ENCODE assay signal across 31 cellular contexts in the genomic region with DNA sequence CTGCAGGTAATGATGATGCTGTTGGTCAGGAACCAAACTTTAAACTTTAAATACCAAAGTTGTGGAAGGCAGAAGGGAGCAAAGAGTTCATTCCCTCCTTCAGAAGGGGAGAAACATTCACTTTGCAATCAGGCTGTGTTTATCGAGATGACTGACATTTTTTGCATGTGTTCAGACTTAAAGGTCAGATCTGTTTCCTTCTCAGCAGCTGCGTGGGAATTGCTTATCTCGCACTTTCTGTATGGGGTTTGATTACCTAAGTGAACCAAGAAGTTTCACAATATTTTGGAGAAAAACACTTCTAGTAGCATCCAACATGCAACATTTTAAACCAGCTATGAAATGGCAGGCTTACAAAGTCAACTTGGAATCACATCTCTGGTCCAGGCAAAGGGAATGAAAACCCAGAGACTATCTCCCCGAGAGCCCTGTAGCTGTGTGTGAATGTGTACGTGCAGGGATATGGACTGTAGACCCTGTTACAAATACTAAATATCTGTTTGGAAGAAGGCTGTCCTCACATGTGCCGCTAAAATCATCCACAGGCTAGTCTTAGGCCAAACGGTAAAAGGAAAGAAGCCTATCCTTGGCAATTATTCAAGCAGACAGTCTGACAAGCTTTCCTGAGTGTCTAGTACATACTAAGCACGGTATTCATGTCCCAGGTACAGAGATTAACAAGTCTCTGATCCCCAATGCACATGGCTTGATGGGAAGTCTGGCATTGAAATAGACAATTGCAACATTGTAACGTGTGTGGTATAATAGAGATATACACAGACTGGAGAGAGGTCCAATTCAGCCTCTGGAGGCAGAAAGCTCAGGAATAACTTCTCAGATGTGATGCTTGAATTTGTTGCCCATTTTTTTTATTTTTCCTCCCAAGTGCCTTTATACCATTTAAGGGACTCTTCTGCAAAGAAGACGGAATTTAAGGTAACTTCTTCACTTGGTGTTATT.
DNase-seq lines count a peak whose midpoint lies in the region; ATAC-seq and TF ChIP-seq lines count a peak whose summit lies in the region.
"Had no signal": no experiment of that assay in that cellular context is flagged by ENCODE, and none has a peak within 500 bp of the region (broad histone marks: within the 10 kb centered on the region; RNA-seq: fewer than 3 reads in every experiment).

No MANE protein-coding gene starts in this region.

- DNase-seq in MCF 10A (ENCODE audit: unreplicated experiment) (peak; percentile 11), breast epithelium (ENCODE audit: low spot score in 2 of 2) (no peak), OCI-M1 (lab: John Stamatoyannopoulos, UW) (peak; percentile 66), left ventricle myocardium superior (no peak), testis (peak; percentile 48), epidermal melanocyte (ENCODE audit: insufficient read length, low spot score) (no peak)
- no peak for DNase-seq in T-helper 2 cell treated with Interferon-gamma antibody and Interleukin-4, amounts not matched to agents 5 μg/mL and 100 μg/mL, for 36 hours (ENCODE audit: low spot score)
- DNase-seq: 8988T; ACHN; BE2C; CD8-positive, alpha-beta memory T cell; DMS 273 treated with DMSO at 0.1 percent for 48 hours; DMS79; EL; GDM1; HFFc6; KBM-7; NCI-H1092 treated with DMSO at 0.1 percent for 48 hours; NCI-H1436; NCI-H187; NCI-H2107; NCI-H446; NCI-H524 treated with DMSO at 0.1 percent for 48 hours; NCI-H774; SJCRH30 had no signal

- H3K27me3 ChIP-seq in breast epithelium (no peaks in the 10 kb centered on the region), testis (no peaks in the 10 kb centered on the region)
- H3K27me3 ChIP-seq: BE2C, SJCRH30 had no signal

- no peaks in the 10 kb centered on the region for H3K27me3 Mint-ChIP-seq in MCF 10A (ENCODE audit: insufficient read depth, unreplicated experiment)
- no peaks in the 10 kb centered on the region for H3K27me3 Mint-ChIP-seq in T-helper 2 cell treated with Interferon-gamma antibody and Interleukin-4, amounts not matched to agents 5 μg/mL and 100 μg/mL, for 36 hours (ENCODE audit: low read depth)
- H3K27me3 Mint-ChIP-seq: CD8-positive, alpha-beta memory T cell had no signal

- no TSS peak for BruUV-seq in MCF 10A (replicated peaks; lab: Mats Ljungman, UMichigan)

- H3K27ac ChIP-seq in breast epithelium: no peak overlapping the region
- H3K27ac ChIP-seq in testis: no peak overlapping the region
- H3K27ac ChIP-seq: SJCRH30 had no signal

- no peaks in the 10 kb centered on the region for H3K4me1 Mint-ChIP-seq in MCF 10A (ENCODE audit: insufficient read depth, unreplicated experiment)
- H3K4me1 Mint-ChIP-seq in T-helper 2 cell treated with Interferon-gamma antibody and Interleukin-4, amounts not matched to agents 5 μg/mL and 100 μg/mL, for 36 hours (ENCODE audit: low read depth): no peaks in the 10 kb centered on the region
- H3K4me1 Mint-ChIP-seq: CD14-positive monocyte; CD8-positive, alpha-beta memory T cell; GM23338 had no signal

- no peaks in the 10 kb centered on the region for H3K36me3 Mint-ChIP-seq in MCF 10A (ENCODE audit: insufficient read depth, unreplicated experiment)
- H3K36me3 Mint-ChIP-seq in T-helper 2 cell treated with Interferon-gamma antibody and Interleukin-4, amounts not matched to agents 5 μg/mL and 100 μg/mL, for 36 hours (ENCODE audit: low read depth): no peaks in the 10 kb centered on the region
- H3K36me3 Mint-ChIP-seq: CD14-positive monocyte; CD8-positive, alpha-beta memory T cell had no signal

- intact Hi-C loops in MCF 10A (cut with micrococcal nuclease) (no loop called here), breast epithelium (cut with DNase I; ENCODE audit: low total_unique reads) (no loop called here), left ventricle myocardium superior (cut with micrococcal nuclease) (no loop called here), testis (cut with DNase I; ENCODE audit: low total_unique reads) (no loop called here)

- POLR2A ChIA-PET in MCF 10A (lab: Yijun Ruan, JAX): interaction anchor here (0.6 to 0.9 kb wide), 2 partner anchors 17 to 52 kb away, joined by 3 to 4 read pairs; no protein-coding TSS in a partner anchor

- ATAC-seq in left ventricle myocardium superior: peak; percentile 88
- ATAC-seq: GM12878, GM23338, Panc1, SK-N-SH treated with all-trans-retinoic acid at 6 μM for 48 hours had no signal

- TF ChIP-seq CTCF in MCF 10A (IDR thresholded peaks at IDR 0.05; ENCODE audit: unreplicated experiment) (no peak), breast epithelium (IDR thresholded peaks at IDR 0.05) (no peak), testis (IDR thresholded peaks at IDR 0.05) (no peak)

- H3K9me3 Mint-ChIP-seq in MCF 10A (ENCODE audit: unreplicated experiment): peaks cover 19% of the 10 kb centered on the region
- peaks cover 23% of the 10 kb centered on the region for H3K9me3 Mint-ChIP-seq in T-helper 2 cell treated with Interferon-gamma antibody and Interleukin-4, amounts not matched to agents 5 μg/mL and 100 μg/mL, for 36 hours

- H3K4me3 ChIP-seq in breast epithelium (no peak overlapping the region), testis (no peak overlapping the region)
- H3K4me3 ChIP-seq: GM12878, GM23338, HAP-1, SJCRH30 had no signal

- no peak overlapping the region for H3K4me3 Mint-ChIP-seq in MCF 10A (ENCODE audit: unreplicated experiment)
- H3K4me3 Mint-ChIP-seq in T-helper 2 cell treated with Interferon-gamma antibody and Interleukin-4, amounts not matched to agents 5 μg/mL and 100 μg/mL, for 36 hours: no peak overlapping the region
- H3K4me3 Mint-ChIP-seq: CD14-positive monocyte; CD8-positive, alpha-beta memory T cell; GM23338; HFFc6 had no signal

- H3K36me3 ChIP-seq in breast epithelium: no peaks in the 10 kb centered on the region
- no peaks in the 10 kb centered on the region for H3K36me3 ChIP-seq in testis (ENCODE audit: low read depth, missing control alignments)
- H3K36me3 ChIP-seq: BE2C, HAP-1, SJCRH30 had no signal

- CTCF ChIA-PET in MCF 10A (lab: Yijun Ruan, JAX): no interaction called here

- H3K9me3 ChIP-seq in breast epithelium: peaks cover 13 to 22% of the 10 kb centered on the region in 2 donors
- H3K9me3 ChIP-seq in testis: no peaks in the 10 kb centered on the region
- H3K9me3 ChIP-seq: BE2C, SJCRH30 had no signal

- WGBS in testis, 2 donors: 58 to 66% methylated on average over 10 of the region's 10 CpGs

- H3K4me1 ChIP-seq in breast epithelium: no peaks in the 10 kb centered on the region
- H3K4me1 ChIP-seq in testis: peaks cover 10% of the 10 kb centered on the region
- H3K4me1 ChIP-seq: BE2C, HAP-1, SJCRH30 had no signal

- H3K27ac Mint-ChIP-seq in MCF 10A (ENCODE audit: low read depth, unreplicated experiment): no peak overlapping the region
- no peak overlapping the region for H3K27ac Mint-ChIP-seq in T-helper 2 cell treated with Interferon-gamma antibody and Interleukin-4, amounts not matched to agents 5 μg/mL and 100 μg/mL, for 36 hours
- H3K27ac Mint-ChIP-seq: CD14-positive monocyte; CD8-positive, alpha-beta memory T cell; GM23338; HFFc6 had no signal

- no peak for TF ChIP-seq POLR2A in breast epithelium (IDR thresholded peaks at IDR 0.05)
- TF ChIP-seq POLR2A in testis (IDR thresholded peaks at IDR 0.05): no peak

Comparison
In these comparisons a context has a peak if more than half of its experiments do, and no peak if none do; other contexts are left out.
1. DNase-seq: peak in MCF 10A (single experiment), OCI-M1 (single experiment) and testis (single experiment); none in breast epithelium (0 of 2), left ventricle myocardium superior (single experiment), T-helper 2 cell treated with Interferon-gamma antibody and Interleukin-4, amounts not matched to agents 5 μg/mL and 100 μg/mL, for 36 hours (single experiment) and epidermal melanocyte (single experiment).